8 cellular contexts compared by ENCODE assay signal in genomic region chr14:105482486-105483110, GRCh38. TPM values are rescaled to one million over a fixed set of nuclear protein-coding genes. Genes with fewer than 3 reads are reported as not detected.
DNase-seq lines count a peak whose midpoint lies in the region; ATAC-seq and TF ChIP-seq lines count a peak whose summit lies in the region.

No MANE protein-coding gene starts in this region.

- H3K4me1 Mint-ChIP-seq in Calu3 (ENCODE audit: low read depth, unreplicated experiment) (peaks cover 30% of the 10 kb centered on the region), T-helper 17 cell (peaks cover 45% of the 10 kb centered on the region)

- no peak overlapping the region for H3K4me3 ChIP-seq in fibroblast of lung (replicated peaks in 1 of 4; ENCODE audit: control extremely low read depth in 1 of 4, insufficient read depth in 1 of 4, low read depth in 3 of 4, low read length in 4 of 4)
- peak overlapping the region; percentile 51 for H3K4me3 ChIP-seq in rectal smooth muscle tissue (ENCODE audit: low read length)

- peaks cover 6% of the 10 kb centered on the region for H3K36me3 ChIP-seq in fibroblast of lung (ENCODE audit: control insufficient read depth, insufficient read depth, low read length)
- no peaks in the 10 kb centered on the region for H3K36me3 ChIP-seq in rectal smooth muscle tissue (ENCODE audit: control insufficient read depth, insufficient read depth, low read length)

- TF ChIP-seq CTCF in Calu3 (IDR thresholded peaks at IDR 0.05; ENCODE audit: unreplicated experiment) (no peak), fibroblast of lung (conservative IDR thresholded peaks at IDR 0.05 in 1 of 2, IDR thresholded peaks at IDR 0.05 in 1 of 2; ENCODE audit: low read depth in 1 of 2, low read length in 2 of 2) (no peak)

- ATAC-seq in T-helper 17 cell (no peak), HG03442 (IDR thresholded peaks at IDR 0.05; ENCODE audit: unreplicated experiment) (no peak), GM21786 (IDR thresholded peaks at IDR 0.05; ENCODE audit: unreplicated experiment) (no peak)

- H3K27ac Mint-ChIP-seq in Calu3 (ENCODE audit: unreplicated experiment) (peak overlapping the region; percentile 91), T-helper 17 cell (peak overlapping the region; percentile 99)

- peaks cover 15% of the 10 kb centered on the region for H3K27me3 ChIP-seq in fibroblast of lung (ENCODE audit: control insufficient read depth, insufficient read depth, low read length)
- H3K27me3 ChIP-seq in rectal smooth muscle tissue (ENCODE audit: control insufficient read depth, insufficient read depth, low read length) = peaks cover 4% of the 10 kb centered on the region

- H3K9ac ChIP-seq in fibroblast of lung (ENCODE audit: insufficient read depth, low read length) = peak overlapping the region; percentile 96
- no peak overlapping the region for H3K9ac ChIP-seq in rectal smooth muscle tissue (ENCODE audit: low read length)

- H3K4me3 Mint-ChIP-seq in Calu3 (ENCODE audit: low read depth, unreplicated experiment) (peak overlapping the region; percentile 55), T-helper 17 cell (peak overlapping the region; percentile 89)

- no TSS peak for BruUV-seq in Calu3 (replicated peaks; lab: Mats Ljungman, UMichigan)

- peak overlapping the region; percentile 32 for H3K4me2 ChIP-seq in fibroblast of lung (ENCODE audit: extremely low read depth, insufficient read depth, low read length)

- H4K20me1 ChIP-seq in fibroblast of lung (ENCODE audit: control insufficient read depth, extremely low read depth, insufficient read depth, low read length) = no peaks in the 10 kb centered on the region

- CTCF ChIA-PET in Calu3 (lab: Charles Lee) = no interaction called here

- no peaks in the 10 kb centered on the region for H3K27me3 Mint-ChIP-seq in Calu3 (ENCODE audit: unreplicated experiment)
- no peaks in the 10 kb centered on the region for H3K27me3 Mint-ChIP-seq in T-helper 17 cell

- DNase-seq in Calu3 = no peak
- DNase-seq in T-helper 17 cell = no peak
- no peak for DNase-seq in fibroblast of lung (ENCODE audit: low read depth in 2 of 2)
- DNase-seq in occipital lobe (lab: John Stamatoyannopoulos, UW) = no peak
- no peak for DNase-seq in cerebellar cortex (ENCODE audit: low spot score)

- H3K36me3 Mint-ChIP-seq in Calu3 (ENCODE audit: insufficient read depth, unreplicated experiment) (peaks cover 43% of the 10 kb centered on the region), T-helper 17 cell (ENCODE audit: low read depth) (no peaks in the 10 kb centered on the region)

- no peaks in the 10 kb centered on the region for H3K9me3 ChIP-seq in T-helper 17 cell (ENCODE audit: control insufficient read depth, low read length, poor library complexity, severe bottlenecking)
- no peaks in the 10 kb centered on the region for H3K9me3 ChIP-seq in fibroblast of lung (ENCODE audit: control insufficient read depth, insufficient read depth, low read depth, low read length)

- H3K9me3 Mint-ChIP-seq in Calu3 (ENCODE audit: low read depth, unreplicated experiment) = no peaks in the 10 kb centered on the region

- H3K4me1 ChIP-seq in fibroblast of lung (ENCODE audit: control insufficient read depth, extremely low read depth, insufficient read depth, low read length) = peaks cover 13% of the 10 kb centered on the region
- H3K4me1 ChIP-seq in rectal smooth muscle tissue (ENCODE audit: control insufficient read depth, insufficient read depth, low read length) = peaks cover 28% of the 10 kb centered on the region

- no peaks in the 10 kb centered on the region for H3K79me2 ChIP-seq in fibroblast of lung (ENCODE audit: control insufficient read depth, insufficient read depth, low read length)

- H2AFZ ChIP-seq in fibroblast of lung (ENCODE audit: low read length) = no peak overlapping the region

- H3K27ac ChIP-seq in fibroblast of lung (ENCODE audit: insufficient read depth, low read length) (peak overlapping the region; percentile 99), rectal smooth muscle tissue (ENCODE audit: low read depth, low read length) (peak overlapping the region; percentile 98)

- intact Hi-C loops in Calu3 (cut with micrococcal nuclease; ENCODE audit: unreplicated experiment) = no loop called here

RNA-seq across cellular contexts. Expression of gene CRIP1, which starts 4.1 kb away (rescaled TPM):
- total RNA-seq in Calu3 (2022) (7.1 and 13.2 TPM in 2 replicates), T-helper 17 cell (100 to 1,000 TPM; 451 to 842 TPM), fibroblast of lung (1.3 and 3.0 TPM in 2 replicates), occipital lobe (0.94 TPM)
- 2.5 and 5.2 TPM in 2 replicates for polyA plus RNA-seq in fibroblast of lung
- polyA plus RNA-seq in fibroblast of lung (2012) = 13.1 and 29.6 TPM in 2 replicates
- polyA minus RNA-seq in fibroblast of lung (ENCODE audit: low replicate concordance) = 1.0 TPM in 1 of 2 replicates, not detected in the other

RNA-seq across cellular contexts. Expression of gene CRIP2, which starts 8.0 kb away (rescaled TPM):
- total RNA-seq in Calu3 (2022) (70.1 and 71.8 TPM in 2 replicates), T-helper 17 cell (10 to 100 TPM; 51.6 to 58.8 TPM), fibroblast of lung (37.5 and 68.5 TPM in 2 replicates), occipital lobe (70.2 TPM)
- 58.9 and 59.8 TPM in 2 replicates for polyA plus RNA-seq in fibroblast of lung
- 121 and 148 TPM in 2 replicates for polyA plus RNA-seq in fibroblast of lung (2012)
- 48.7 and 62.4 TPM in 2 replicates for polyA minus RNA-seq in fibroblast of lung (ENCODE audit: low replicate concordance)

RNA-seq across cellular contexts. Expression of gene TEDC1, which starts 8.4 kb away (rescaled TPM):
- 33.7 and 36.8 TPM in 2 replicates for total RNA-seq in Calu3 (2022)
- 100 to 1,000 TPM; 141 to 361 TPM for total RNA-seq in T-helper 17 cell
- 1.0 and 2.5 TPM in 2 replicates for total RNA-seq in fibroblast of lung
- 0.69 and 2.1 TPM in 2 replicates for polyA plus RNA-seq in fibroblast of lung
- polyA plus RNA-seq in fibroblast of lung (2012) = 1.9 and 8.9 TPM in 2 replicates
- polyA minus RNA-seq in fibroblast of lung (ENCODE audit: low replicate concordance) = 0.94 and 2.7 TPM in 2 replicates
- 5.6 TPM for total RNA-seq in occipital lobe

RNA-seq across cellular contexts. Expression of gene TMEM121, which starts 43.8 kb away (rescaled TPM):
- total RNA-seq in Calu3 (2022) (0.38 and 0.42 TPM in 2 replicates), T-helper 17 cell (1 to 10 TPM in 1 of 2 donors, under 1 TPM in 1; 0.85 to 2.6 TPM), fibroblast of lung (5.1 and 8.0 TPM in 2 replicates), occipital lobe (23.1 TPM)
- 0.30 and 0.45 TPM in 2 replicates for polyA plus RNA-seq in fibroblast of lung
- polyA plus RNA-seq in fibroblast of lung (2012) = 0.71 and 1.7 TPM in 2 replicates
- 0.15 and 0.51 TPM in 2 replicates for polyA minus RNA-seq in fibroblast of lung (ENCODE audit: low replicate concordance)

Comparison
In these comparisons a context has a peak if more than half of its experiments do, and no peak if none do; other contexts are left out.
1. RNA of gene CRIP1, which starts 4.1 kb away (total RNA-seq): 451 to 842 TPM in T-helper 17 cell; 7.1 to 13.2 TPM in Calu3, 1.3 to 3.0 TPM in fibroblast of lung and 0.94 TPM in occipital lobe (single experiment); every median in the first group is over 10 times any median in the second.